18 cellular contexts compared by ENCODE assay signal in genomic region chr20:33840759-33841438, GRCh38. TPM values are rescaled to one million over a fixed set of nuclear protein-coding genes. Genes with fewer than 3 reads are reported as not detected.
DNase-seq lines count a peak whose midpoint lies in the region; ATAC-seq and TF ChIP-seq lines count a peak whose summit lies in the region.
"Had no signal": no experiment of that assay in that cellular context is flagged by ENCODE, and none has a peak within 500 bp of the region (broad histone marks: within the 10 kb centered on the region; RNA-seq: fewer than 3 reads in every experiment).

No MANE protein-coding gene starts in this region.

- no peaks in the 10 kb centered on the region for H3K9me3 Mint-ChIP-seq in naive B cell

- ATAC-seq in naive B cell (ENCODE audit: low read depth in 2 of 2) (no peak), HG03095 (IDR thresholded peaks at IDR 0.05; ENCODE audit: unreplicated experiment) (no peak), GM19351 (IDR thresholded peaks at IDR 0.05; ENCODE audit: unreplicated experiment) (no peak)
- ATAC-seq: activated CD4-positive, CD25-positive, alpha-beta regulatory T cell treated with anti-CD3 and anti-CD28 coated beads, Interleukin-2, amount 50 U/mL, for 24 hours; activated CD8-positive, alpha-beta memory T cell treated with anti-CD3 and anti-CD28 coated beads, Interleukin-2, amount 10 ng/mL, durations not matched to agents 7 days and 5 days; heart left ventricle had no signal

- no peaks in the 10 kb centered on the region for H3K27me3 Mint-ChIP-seq in naive B cell
- H3K27me3 Mint-ChIP-seq: activated CD8-positive, alpha-beta memory T cell treated with anti-CD3 and anti-CD28 coated beads, Interleukin-2, amount 10 ng/mL, durations not matched to agents 7 days and 5 days had no signal

- H3K4me1 Mint-ChIP-seq in naive B cell = peaks cover 80 to 96% (median 95%) of the 10 kb centered on the region in 3 donors

- TF ChIP-seq CTCF in VCaP (conservative IDR thresholded peaks at IDR 0.05) = no peak

- peak overlapping the region in 1 of 8 donors; percentile 34 for H3K4me3 Mint-ChIP-seq in naive B cell
- H3K4me3 Mint-ChIP-seq: activated CD8-positive, alpha-beta memory T cell treated with anti-CD3 and anti-CD28 coated beads, Interleukin-2, amount 10 ng/mL, durations not matched to agents 7 days and 5 days had no signal

- no peaks in the 10 kb centered on the region for H3K36me3 Mint-ChIP-seq in naive B cell

- H3K9me3 ChIP-seq in KOPT-K1 (ENCODE audit: insufficient read depth, low read length, poor library complexity, severe bottlenecking) = no peaks in the 10 kb centered on the region
- H3K9me3 ChIP-seq: BE2C, esophagus squamous epithelium, heart left ventricle had no signal

- DNase-seq in H7 (peak; percentile 13), naive B cell (no peak), NCI-H446 treated with DMSO at 0.1 percent for 48 hours (lab: John Stamatoyannopoulos, UW) (no peak)
- DNase-seq: activated CD8-positive, alpha-beta memory T cell treated with anti-CD3 and anti-CD28 coated beads, Interleukin-2, amount 10 ng/mL, durations not matched to agents 7 days and 5 days; activated gamma-delta T cell; BE2C; dorsolateral prefrontal cortex; esophagus squamous epithelium; heart left ventricle; kidney; NCI-H2029; stimulated activated CD4-positive, alpha-beta T cell treated with anti-CD3 and anti-CD28 coated beads, Interleukin-4, amount 100 ng/mL, for 24 hours; stimulated activated CD8-positive, alpha-beta memory T cell treated with anti-CD3 and anti-CD28 coated beads, Interleukin-4, amount 100 ng/mL, for 48 hours had no signal

- H3K36me3 ChIP-seq in H7 (replicated peaks; ENCODE audit: control insufficient read depth, insufficient read depth, low read length) (no peaks in the 10 kb centered on the region), KOPT-K1 (ENCODE audit: insufficient read depth, low read length) (peaks cover 3% of the 10 kb centered on the region)
- H3K36me3 ChIP-seq: BE2C had no signal

- H3K27me3 ChIP-seq in H7 (ENCODE audit: control insufficient read depth, insufficient read depth, low read length) = no peaks in the 10 kb centered on the region
- H3K27me3 ChIP-seq: BE2C, dorsolateral prefrontal cortex, esophagus squamous epithelium, heart left ventricle had no signal

- peak overlapping the region in 4 of 6 donors; percentile 13 to 89 (median 16) for H3K27ac Mint-ChIP-seq in naive B cell

- H3K27ac ChIP-seq in KOPT-K1 (ENCODE audit: low read depth, low read length, poor library complexity, severe bottlenecking) (peak overlapping the region; percentile 66), VCaP (peak overlapping the region; percentile 46)
- H3K27ac ChIP-seq: esophagus squamous epithelium, heart left ventricle had no signal

- no peak overlapping the region for H3K4me3 ChIP-seq in H7 (ENCODE audit: insufficient read depth, low read depth, low read length)
- H3K4me3 ChIP-seq: dorsolateral prefrontal cortex, esophagus squamous epithelium, heart left ventricle had no signal

RNA-seq across cellular contexts. Expression of gene CHMP4B, which starts 29.8 kb away (rescaled TPM):
- 31.8 and 33.6 TPM in 2 replicates for total RNA-seq in H7 (2014; rRNA removed; shearing (Covaris generic))
- 1 to 10 TPM; 1.3 to 8.0 (median 7.2) TPM for polyA plus RNA-seq in naive B cell (ENCODE audit: low read depth in 6 of 6)
